Comparison of ENCODE assay signal across 12 cellular contexts in the genomic region with DNA sequence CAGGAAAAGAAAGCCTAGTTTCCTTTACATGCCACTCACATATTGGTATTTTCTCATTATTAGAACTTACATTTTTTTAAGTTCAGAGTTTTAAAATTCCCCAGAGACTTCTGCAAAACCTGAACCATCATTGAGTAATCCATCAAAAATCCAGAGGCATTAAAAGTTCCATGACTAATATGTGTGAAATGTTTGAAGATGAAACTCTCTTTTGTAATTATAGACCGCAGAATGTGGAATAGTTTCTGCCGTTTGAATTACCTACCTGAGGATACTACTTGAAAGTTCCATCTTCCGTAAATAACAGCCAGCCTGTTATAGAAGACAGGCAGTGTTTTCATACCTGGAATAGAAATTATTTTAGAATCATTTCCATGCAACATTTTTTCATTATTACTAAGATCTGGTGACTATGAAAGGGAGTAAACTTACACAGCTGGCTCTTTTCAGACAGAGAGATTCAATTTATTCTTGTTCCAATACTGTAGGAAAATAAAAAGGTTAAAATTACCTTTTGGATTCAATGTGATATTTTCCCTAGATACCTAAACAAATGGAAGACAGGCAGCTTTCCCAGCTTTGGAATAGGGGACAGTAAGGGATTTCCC.
DNase-seq lines count a peak whose midpoint lies in the region; ATAC-seq and TF ChIP-seq lines count a peak whose summit lies in the region.
"Had no signal": no experiment of that assay in that cellular context is flagged by ENCODE, and none has a peak within 500 bp of the region (broad histone marks: within the 10 kb centered on the region; RNA-seq: fewer than 3 reads in every experiment).

No MANE protein-coding gene starts in this region.

- peak overlapping the region; percentile 45 for H3K4me2 ChIP-seq in HCT116 (ENCODE audit: low read length)
- H3K4me2 ChIP-seq in smooth muscle cell: peak overlapping the region; percentile 7
- H3K4me2 ChIP-seq: KMS-11 had no signal

- no peaks in the 10 kb centered on the region for H3K79me2 ChIP-seq in HCT116 (ENCODE audit: insufficient read depth, low read length)
- no peaks in the 10 kb centered on the region for H3K79me2 ChIP-seq in smooth muscle cell (ENCODE audit: low read depth)

- peak overlapping the region in 1 of 2 experiments; percentile 3; a peak in 1 of 4 replicates for H3K4me3 ChIP-seq in HCT116 (replicated peaks in 1 of 2; ENCODE audit: low read depth in 1 of 2, low read length in 2 of 2)
- no peak overlapping the region for H3K4me3 ChIP-seq in fibroblast of pulmonary artery (replicated peaks; ENCODE audit: low read depth, low read length)
- H3K4me3 ChIP-seq in smooth muscle cell: no peak overlapping the region
- no peak overlapping the region for H3K4me3 ChIP-seq in dorsolateral prefrontal cortex

- no peaks in the 10 kb centered on the region for H3K27me3 Mint-ChIP-seq in activated CD4-positive, alpha-beta T cell treated with anti-CD3 and anti-CD28 coated beads for 36 hours
- H3K27me3 Mint-ChIP-seq: activated B cell treated with CpG ODN at 0.5 μM for 24 hours had no signal

- no peaks in the 10 kb centered on the region for H3K4me1 Mint-ChIP-seq in activated CD4-positive, alpha-beta T cell treated with anti-CD3 and anti-CD28 coated beads for 36 hours
- H3K4me1 Mint-ChIP-seq: activated B cell treated with CpG ODN at 0.5 μM for 24 hours had no signal

- TF ChIP-seq POLR2A in HCT116 (IDR thresholded peaks at IDR 0.05; ENCODE audit: borderline replicate concordance, extremely low read depth, insufficient read depth, insufficient read length): no peak

- RAD21 ChIA-PET in HCT116 (lab: Charles Lee; ENCODE audit: low non-redundant PET in 1 of 2, low total read pairs in 2 of 2, uncharacterized antibody in 2 of 2, unreplicated experiment in 2 of 2): no interaction called here

- H3K36me3 ChIP-seq in HCT116 (ENCODE audit: control insufficient read depth in 1 of 2, insufficient read depth in 2 of 2, low read length in 2 of 2) (no peaks in the 10 kb centered on the region), smooth muscle cell (ENCODE audit: low read depth) (no peaks in the 10 kb centered on the region)

- no peaks in the 10 kb centered on the region for H3K36me3 Mint-ChIP-seq in activated CD4-positive, alpha-beta T cell treated with anti-CD3 and anti-CD28 coated beads for 36 hours (ENCODE audit: low read depth)

- TF ChIP-seq RAD21 in HCT116 (IDR thresholded peaks at IDR 0.05; ENCODE audit: low read depth): peak; percentile 16; the same call in 1 of the 2 replicates

- TF ChIP-seq CTCF in HCT116 (IDR thresholded peaks at IDR 0.05 in 2 of 3, conservative IDR thresholded peaks at IDR 0.05 in 1 of 3; ENCODE audit: borderline replicate concordance in 1 of 3, insufficient read depth in 1 of 3, low read depth in 2 of 3, low read length in 2 of 3) (no peak), fibroblast of pulmonary artery (IDR thresholded peaks at IDR 0.05; ENCODE audit: low read length, missing control alignments) (no peak), smooth muscle cell (IDR thresholded peaks at IDR 0.05; ENCODE audit: borderline replicate concordance, insufficient read depth, poor library complexity, severe bottlenecking) (no peak), dorsolateral prefrontal cortex (IDR thresholded peaks at IDR 0.05 in 54 of 56, conservative IDR thresholded peaks at IDR 0.05 in 2 of 56; ENCODE audit: low read depth in 1 of 56, partially characterized antibody in 56 of 56) (no peak)

- H3K27me3 ChIP-seq in HCT116 (ENCODE audit: insufficient read depth, low read length) (no peaks in the 10 kb centered on the region), smooth muscle cell (ENCODE audit: low read depth) (no peaks in the 10 kb centered on the region), dorsolateral prefrontal cortex (no peaks in the 10 kb centered on the region)

- H3K9me3 ChIP-seq in HCT116 (ENCODE audit: control insufficient read depth in 1 of 2, insufficient read depth in 1 of 2, low read depth in 1 of 2, low read length in 2 of 2): no peaks in the 10 kb centered on the region
- no peaks in the 10 kb centered on the region for H3K9me3 ChIP-seq in smooth muscle cell (replicated peaks; ENCODE audit: low read depth)

- no peaks in the 10 kb centered on the region for H3F3A ChIP-seq in smooth muscle cell (ENCODE audit: low read depth)

- no peaks in the 10 kb centered on the region for H3K9me2 ChIP-seq in HCT116 (ENCODE audit: insufficient read depth)

- CTCF ChIA-PET in HCT116 (lab: Charles Lee): no interaction called here
- CTCF ChIA-PET in activated CD4-positive, alpha-beta T cell treated with anti-CD3 and anti-CD28 coated beads for 36 hours (lab: Charles Lee): no interaction called here

- POLR2A ChIA-PET in HCT116 (lab: Charles Lee): no interaction called here
- POLR2A ChIA-PET in activated CD4-positive, alpha-beta T cell treated with anti-CD3 and anti-CD28 coated beads for 36 hours (lab: Charles Lee): no interaction called here

- no peak overlapping the region for H3K4me3 Mint-ChIP-seq in activated CD4-positive, alpha-beta T cell treated with anti-CD3 and anti-CD28 coated beads for 36 hours
- H3K4me3 Mint-ChIP-seq: activated B cell treated with CpG ODN at 0.5 μM for 24 hours; activated T-helper 1 cell treated with anti-CD3 and anti-CD28 coated beads, Interleukin-12 subunit alpha, Interleukin-12 subunit beta, Interleukin-2, Interleukin-4 antibody, amounts not matched to agents 30 ng/mL and 10 ng/mL and 1 ng/mL, durations not matched to agents 14 hours and 24 hours and 36 hours had no signal

- peaks cover 11 to 41% of the 10 kb centered on the region in 2 experiments for H3K4me1 ChIP-seq in HCT116 (ENCODE audit: control insufficient read depth in 1 of 2, insufficient read depth in 2 of 2, low read length in 2 of 2)
- H3K4me1 ChIP-seq in smooth muscle cell (ENCODE audit: low read depth): peaks cover 4% of the 10 kb centered on the region

- WGBS in smooth muscle cell (ENCODE audit: low lambda C conversion rate): 39% methylated on average over 3 of the region's 3 CpGs

- H3K9ac ChIP-seq in HCT116 (ENCODE audit: low read length) (peak overlapping the region; percentile 45), smooth muscle cell (ENCODE audit: low read depth) (peak overlapping the region; percentile 72)
- H3K9ac ChIP-seq: KMS-11 had no signal

- intact Hi-C loops in HCT116 (cut with micrococcal nuclease) (no loop called here), dorsolateral prefrontal cortex (cut with DNase I) (no loop called here)
- intact Hi-C loops in activated CD4-positive, alpha-beta T cell treated with anti-CD3 and anti-CD28 coated beads for 36 hours (cut with DNase I, micrococcal nuclease): no loop called here

- H3K9me3 Mint-ChIP-seq in activated CD4-positive, alpha-beta T cell treated with anti-CD3 and anti-CD28 coated beads for 36 hours (ENCODE audit: low read depth): no peaks in the 10 kb centered on the region
- H3K9me3 Mint-ChIP-seq: activated B cell treated with CpG ODN at 0.5 μM for 24 hours had no signal

- H3K27ac ChIP-seq in HCT116 (ENCODE audit: low read depth, low read length) (peak overlapping the region; percentile 79; the same call in 1 of the 2 replicates), smooth muscle cell (ENCODE audit: low read depth) (peak overlapping the region; percentile 94), dorsolateral prefrontal cortex (no peak overlapping the region)
- H3K27ac ChIP-seq: KMS-11 had no signal

- no peak overlapping the region for H3K27ac Mint-ChIP-seq in activated CD4-positive, alpha-beta T cell treated with anti-CD3 and anti-CD28 coated beads for 36 hours
- H3K27ac Mint-ChIP-seq: activated B cell treated with CpG ODN at 0.5 μM for 24 hours; activated T-helper 1 cell treated with anti-CD3 and anti-CD28 coated beads, Interleukin-12 subunit alpha, Interleukin-12 subunit beta, Interleukin-2, Interleukin-4 antibody, amounts not matched to agents 30 ng/mL and 10 ng/mL and 1 ng/mL, durations not matched to agents 14 hours and 24 hours and 36 hours had no signal

- DNase-seq in HCT116 (ENCODE audit: low read depth, low spot score) (peak; percentile 67), SW480 (ENCODE audit: low spot score) (peak; percentile 92), fibroblast of pulmonary artery (ENCODE audit: low read depth) (peak; percentile 67), smooth muscle cell (lab: John Stamatoyannopoulos, UW; ENCODE audit: unreplicated experiment) (no peak), dorsolateral prefrontal cortex (no peak), globus pallidus (ENCODE audit: low spot score) (no peak)
- no peak for DNase-seq in activated CD4-positive, alpha-beta T cell treated with anti-CD3 and anti-CD28 coated beads for 36 hours
- DNase-seq: activated B cell treated with CpG ODN at 0.5 μM for 24 hours, DND-41 had no signal

- ATAC-seq in HCT116: peak; percentile 89
- ATAC-seq in GM19023 (IDR thresholded peaks at IDR 0.05; ENCODE audit: unreplicated experiment): no peak
- no peak for ATAC-seq in activated CD4-positive, alpha-beta T cell treated with anti-CD3 and anti-CD28 coated beads for 36 hours

- no TSS peak for BruUV-seq in HCT116 (replicated peaks; lab: Mats Ljungman, UMichigan)

- H2AFZ ChIP-seq in HCT116 (ENCODE audit: low read depth, low read length, poor library complexity, severe bottlenecking) (no peak overlapping the region), smooth muscle cell (ENCODE audit: low read depth) (no peak overlapping the region)

- no peaks in the 10 kb centered on the region for H4K20me1 ChIP-seq in HCT116 (ENCODE audit: insufficient read depth)
- no peaks in the 10 kb centered on the region for H4K20me1 ChIP-seq in smooth muscle cell (ENCODE audit: low read depth)

TF ChIP-seq in HCT116, 20 proteins besides CTCF, POLR2A, EP300 and RAD21 (continues in another document):
- TF ChIP-seq SIN3A (IDR thresholded peaks at IDR 0.05; ENCODE audit: low read depth) (peak; percentile 71; the same call in 1 of the 2 replicates), EGR1 (IDR thresholded peaks at IDR 0.05; ENCODE audit: low read depth) (0 out of 2 replicates have a peak, but pooled peaks have one; percentile 46), CBX3 (IDR thresholded peaks at IDR 0.05; ENCODE audit: low read depth) (peak; percentile 81; the same call in 1 of the 2 replicates), YY1 (IDR thresholded peaks at IDR 0.05; ENCODE audit: extremely low read depth, insufficient replicate concordance, low read depth, low read length) (no peak), POLR2AphosphoS5 (IDR thresholded peaks at IDR 0.05; ENCODE audit: low read depth, low read length) (peak; percentile 40; the same call in 1 of the 2 replicates), ZNF274 (IDR thresholded peaks at IDR 0.05; ENCODE audit: low read depth, low read length) (no peak), EZH2 (IDR thresholded peaks at IDR 0.05) (no peak)
- TF ChIP-seq, protein P1, sequence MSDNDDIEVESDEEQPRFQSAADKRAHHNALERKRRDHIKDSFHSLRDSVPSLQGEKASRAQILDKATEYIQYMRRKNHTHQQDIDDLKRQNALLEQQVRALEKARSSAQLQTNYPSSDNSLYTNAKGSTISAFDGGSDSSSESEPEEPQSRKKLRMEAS (IDR thresholded peaks at IDR 0.05): peak; percentile 48
- TF ChIP-seq, protein P2, sequence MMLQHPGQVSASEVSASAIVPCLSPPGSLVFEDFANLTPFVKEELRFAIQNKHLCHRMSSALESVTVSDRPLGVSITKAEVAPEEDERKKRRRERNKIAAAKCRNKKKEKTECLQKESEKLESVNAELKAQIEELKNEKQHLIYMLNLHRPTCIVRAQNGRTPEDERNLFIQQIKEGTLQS (IDR thresholded peaks at IDR 0.05): 0 out of 2 replicates have a peak, but pooled peaks have one; percentile 24

Comparison
In these comparisons a context has a peak if more than half of its experiments do, and no peak if none do; other contexts are left out.
1. DNase-seq: peak in HCT116 (single experiment), SW480 (single experiment) and fibroblast of pulmonary artery (single experiment); none in smooth muscle cell (single experiment), dorsolateral prefrontal cortex (0 of 10), globus pallidus (single experiment) and activated CD4-positive, alpha-beta T cell treated with anti-CD3 and anti-CD28 coated beads for 36 hours (single experiment).
2. H3K27ac ChIP-seq: peak in HCT116 (single experiment) and smooth muscle cell (single experiment); none in dorsolateral prefrontal cortex (0 of 59).